ENCODE assay signal across 1 cellular context in genomic region chr13:99981115-99982020, GRCh38.
TF ChIP-seq lines count a peak whose summit lies in the region.

Gene ZIC2, plus strand, starts transcription at chr13:99981784. Its CDS starts 281 bp downstream, at chr13:99982065.

TF ChIP-seq in HEK293, 187 proteins besides CTCF, POLR2A, EP300 and RAD21 (continued from another document):
- no peak for TF ChIP-seq ZNF610 (tag by site-specific recombination; IDR thresholded peaks at IDR 0.05; ENCODE audit: borderline replicate concordance)
- peak; percentile 45; the same call in 1 of the 2 replicates for TF ChIP-seq ZNF37A (tag by site-specific recombination; IDR thresholded peaks at IDR 0.05)
- TF ChIP-seq ZNF600 (tag by site-specific recombination; IDR thresholded peaks at IDR 0.05): 0 out of 2 replicates have a peak, but pooled peaks have one; percentile 27
- peak; percentile 43; the same call in 1 of the 2 replicates for TF ChIP-seq ZBTB8A (tag by site-specific recombination; IDR thresholded peaks at IDR 0.05)
- no peak for TF ChIP-seq ZNF24 (tag by site-specific recombination; IDR thresholded peaks at IDR 0.05)
- TF ChIP-seq ZFP3 (tag by site-specific recombination; IDR thresholded peaks at IDR 0.05; ENCODE audit: low read depth): no peak
- TF ChIP-seq EGR2 (tag by site-specific recombination; IDR thresholded peaks at IDR 0.05; ENCODE audit: low read depth): peak; percentile 75
- TF ChIP-seq MZF1 (tag by site-specific recombination; IDR thresholded peaks at IDR 0.05; ENCODE audit: borderline replicate concordance): peak; percentile 33; the same call in 1 of the 2 replicates
- no peak for TF ChIP-seq ZNF48 (tag by site-specific recombination; IDR thresholded peaks at IDR 0.05)
- no peak for TF ChIP-seq ZNF248 (tag by site-specific recombination; IDR thresholded peaks at IDR 0.05)
- TF ChIP-seq ZNF837 (tag by site-specific recombination; IDR thresholded peaks at IDR 0.05): no peak
- TF ChIP-seq ZNF398 (tag by site-specific recombination; IDR thresholded peaks at IDR 0.05): peak; percentile 62; the same call in 1 of the 2 replicates
- peak; percentile 40; the same call in 1 of the 2 replicates for TF ChIP-seq ZEB2 (tag by site-specific recombination; IDR thresholded peaks at IDR 0.05)
- no peak for TF ChIP-seq PRDM6 (tag by site-specific recombination; IDR thresholded peaks at IDR 0.05)
- TF ChIP-seq PRDM4 (tag by site-specific recombination; IDR thresholded peaks at IDR 0.05): no peak
- no peak for TF ChIP-seq KLF9 (tag by site-specific recombination; IDR thresholded peaks at IDR 0.05; ENCODE audit: low read depth)
- TF ChIP-seq ZNF660 (tag by site-specific recombination; IDR thresholded peaks at IDR 0.05): peak; percentile 87; the same call in 1 of the 2 replicates
- TF ChIP-seq GLI2 (tag by site-specific recombination; IDR thresholded peaks at IDR 0.05; ENCODE audit: borderline replicate concordance, low read depth): no peak
- TF ChIP-seq ZNF623 (tag by site-specific recombination; IDR thresholded peaks at IDR 0.05): no peak
- no peak for TF ChIP-seq ZNF404 (tag by site-specific recombination; IDR thresholded peaks at IDR 0.05)
- TF ChIP-seq, protein P1, sequence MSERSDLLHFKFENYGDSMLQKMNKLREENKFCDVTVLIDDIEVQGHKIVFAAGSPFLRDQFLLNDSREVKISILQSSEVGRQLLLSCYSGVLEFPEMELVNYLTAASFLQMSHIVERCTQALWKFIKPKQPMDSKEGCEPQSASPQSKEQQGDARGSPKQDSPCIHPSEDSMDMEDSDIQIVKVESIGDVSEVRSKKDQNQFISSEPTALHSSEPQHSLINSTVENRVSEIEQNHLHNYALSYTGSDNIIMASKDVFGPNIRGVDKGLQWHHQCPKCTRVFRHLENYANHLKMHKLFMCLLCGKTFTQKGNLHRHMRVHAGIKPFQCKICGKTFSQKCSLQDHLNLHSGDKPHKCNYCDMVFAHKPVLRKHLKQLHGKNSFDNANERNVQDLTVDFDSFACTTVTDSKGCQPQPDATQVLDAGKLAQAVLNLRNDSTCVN (tag by site-specific recombination; optimal IDR thresholded peaks at IDR 0.05): peak; percentile 44
- TF ChIP-seq ZNF670 (tag by site-specific recombination; IDR thresholded peaks at IDR 0.05; ENCODE audit: low read depth): no peak
- TF ChIP-seq, protein P2, sequence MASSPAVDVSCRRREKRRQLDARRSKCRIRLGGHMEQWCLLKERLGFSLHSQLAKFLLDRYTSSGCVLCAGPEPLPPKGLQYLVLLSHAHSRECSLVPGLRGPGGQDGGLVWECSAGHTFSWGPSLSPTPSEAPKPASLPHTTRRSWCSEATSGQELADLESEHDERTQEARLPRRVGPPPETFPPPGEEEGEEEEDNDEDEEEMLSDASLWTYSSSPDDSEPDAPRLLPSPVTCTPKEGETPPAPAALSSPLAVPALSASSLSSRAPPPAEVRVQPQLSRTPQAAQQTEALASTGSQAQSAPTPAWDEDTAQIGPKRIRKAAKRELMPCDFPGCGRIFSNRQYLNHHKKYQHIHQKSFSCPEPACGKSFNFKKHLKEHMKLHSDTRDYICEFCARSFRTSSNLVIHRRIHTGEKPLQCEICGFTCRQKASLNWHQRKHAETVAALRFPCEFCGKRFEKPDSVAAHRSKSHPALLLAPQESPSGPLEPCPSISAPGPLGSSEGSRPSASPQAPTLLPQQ (tag by site-specific recombination; IDR thresholded peaks at IDR 0.05): no peak
- TF ChIP-seq ZSCAN30 (tag by site-specific recombination; IDR thresholded peaks at IDR 0.05): peak; percentile 76
- no peak; the same call in 1 of the 2 replicates for TF ChIP-seq SP3 (tag by site-specific recombination; IDR thresholded peaks at IDR 0.05)
- no peak for TF ChIP-seq MYNN (tag by site-specific recombination; IDR thresholded peaks at IDR 0.05; ENCODE audit: borderline replicate concordance)
- TF ChIP-seq ZNF664 (tag by site-specific recombination; IDR thresholded peaks at IDR 0.05): no peak
- peak; percentile 92 for TF ChIP-seq ZFHX2 (tag by site-specific recombination; conservative IDR thresholded peaks at IDR 0.05)
- TF ChIP-seq, protein P3, sequence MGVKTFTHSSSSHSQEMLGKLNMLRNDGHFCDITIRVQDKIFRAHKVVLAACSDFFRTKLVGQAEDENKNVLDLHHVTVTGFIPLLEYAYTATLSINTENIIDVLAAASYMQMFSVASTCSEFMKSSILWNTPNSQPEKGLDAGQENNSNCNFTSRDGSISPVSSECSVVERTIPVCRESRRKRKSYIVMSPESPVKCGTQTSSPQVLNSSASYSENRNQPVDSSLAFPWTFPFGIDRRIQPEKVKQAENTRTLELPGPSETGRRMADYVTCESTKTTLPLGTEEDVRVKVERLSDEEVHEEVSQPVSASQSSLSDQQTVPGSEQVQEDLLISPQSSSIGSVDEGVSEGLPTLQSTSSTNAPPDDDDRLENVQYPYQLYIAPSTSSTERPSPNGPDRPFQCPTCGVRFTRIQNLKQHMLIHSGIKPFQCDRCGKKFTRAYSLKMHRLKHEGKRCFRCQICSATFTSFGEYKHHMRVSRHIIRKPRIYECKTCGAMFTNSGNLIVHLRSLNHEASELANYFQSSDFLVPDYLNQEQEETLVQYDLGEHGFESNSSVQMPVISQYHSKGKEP (tag by site-specific recombination; IDR thresholded peaks at IDR 0.05): 0 out of 2 replicates have a peak, but pooled peaks have one; percentile 58
- TF ChIP-seq, protein P4, sequence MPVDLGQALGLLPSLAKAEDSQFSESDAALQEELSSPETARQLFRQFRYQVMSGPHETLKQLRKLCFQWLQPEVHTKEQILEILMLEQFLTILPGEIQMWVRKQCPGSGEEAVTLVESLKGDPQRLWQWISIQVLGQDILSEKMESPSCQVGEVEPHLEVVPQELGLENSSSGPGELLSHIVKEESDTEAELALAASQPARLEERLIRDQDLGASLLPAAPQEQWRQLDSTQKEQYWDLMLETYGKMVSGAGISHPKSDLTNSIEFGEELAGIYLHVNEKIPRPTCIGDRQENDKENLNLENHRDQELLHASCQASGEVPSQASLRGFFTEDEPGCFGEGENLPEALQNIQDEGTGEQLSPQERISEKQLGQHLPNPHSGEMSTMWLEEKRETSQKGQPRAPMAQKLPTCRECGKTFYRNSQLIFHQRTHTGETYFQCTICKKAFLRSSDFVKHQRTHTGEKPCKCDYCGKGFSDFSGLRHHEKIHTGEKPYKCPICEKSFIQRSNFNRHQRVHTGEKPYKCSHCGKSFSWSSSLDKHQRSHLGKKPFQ (tag by site-specific recombination; IDR thresholded peaks at IDR 0.05): no peak
- TF ChIP-seq, protein P5, sequence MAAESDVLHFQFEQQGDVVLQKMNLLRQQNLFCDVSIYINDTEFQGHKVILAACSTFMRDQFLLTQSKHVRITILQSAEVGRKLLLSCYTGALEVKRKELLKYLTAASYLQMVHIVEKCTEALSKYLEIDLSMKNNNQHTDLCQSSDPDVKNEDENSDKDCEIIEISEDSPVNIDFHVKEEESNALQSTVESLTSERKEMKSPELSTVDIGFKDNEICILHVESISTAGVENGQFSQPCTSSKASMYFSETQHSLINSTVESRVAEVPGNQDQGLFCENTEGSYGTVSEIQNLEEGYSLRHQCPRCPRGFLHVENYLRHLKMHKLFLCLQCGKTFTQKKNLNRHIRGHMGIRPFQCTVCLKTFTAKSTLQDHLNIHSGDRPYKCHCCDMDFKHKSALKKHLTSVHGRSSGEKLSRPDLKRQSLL (tag by site-specific recombination; IDR thresholded peaks at IDR 0.05): 0 out of 2 replicates have a peak, but pooled peaks have one; percentile 4
- peak; percentile 72 for TF ChIP-seq SP2 (tag by site-specific recombination; IDR thresholded peaks at IDR 0.05)
- no peak for TF ChIP-seq SP7 (tag by site-specific recombination; IDR thresholded peaks at IDR 0.05)
- TF ChIP-seq ZNF561 (tag by site-specific recombination; IDR thresholded peaks at IDR 0.05; ENCODE audit: borderline replicate concordance): peak; percentile 72; the same call in 1 of the 2 replicates
TF ChIP-seq in HEK293: peak in this region for 21.
